In genomic region chr7:6438427-6438826, GRCh38 we compare ENCODE assay signal across 12 cellular contexts. TPM values are rescaled to one million over a fixed set of nuclear protein-coding genes. Genes with fewer than 3 reads are reported as not detected.
DNase-seq lines count a peak whose midpoint lies in the region; ATAC-seq, FAIRE-seq and TF ChIP-seq lines count a peak whose summit lies in the region.
"Had no signal": no experiment of that assay in that cellular context is flagged by ENCODE, and none has a peak within 500 bp of the region (broad histone marks: within the 10 kb centered on the region; RNA-seq: fewer than 3 reads in every experiment).

No MANE protein-coding gene starts in this region.

- in situ Hi-C loops in K562 (cut with MboI): no loop called here
- in situ Hi-C loops in gastrocnemius medialis (cut with MboI; ENCODE audit: low sequenced_read_pairs in 4 of 4): loop anchor here in 1 of 4 donors (10.0 kb wide), 2 partner anchors 54 to 444 kb away; no protein-coding TSS in a partner anchor

- no TSS peak for BruUV-seq in K562 (replicated peaks; lab: Mats Ljungman, UMichigan)

- TF ChIP-seq RAD21 in K562 (CRISPR knock-in tag; conservative IDR thresholded peaks at IDR 0.05 in 1 of 2, IDR thresholded peaks at IDR 0.05 in 1 of 2): no peak

- H3K36me3 ChIP-seq in cardiac muscle cell: no peaks in the 10 kb centered on the region
- peaks cover 14% of the 10 kb centered on the region; the same call in 1 of the 2 replicates for H3K36me3 ChIP-seq in Loucy (ENCODE audit: insufficient read depth, low read length)
- H3K36me3 ChIP-seq in K562 (ENCODE audit: control insufficient read depth, insufficient read depth, low read length): peaks cover 40% of the 10 kb centered on the region; the same call in 2 of the 3 replicates
- peaks cover 0 to 9% of the 10 kb centered on the region in 2 donors for H3K36me3 ChIP-seq in gastrocnemius medialis

- no peaks in the 10 kb centered on the region for H3K9me2 ChIP-seq in Loucy (replicated peaks; ENCODE audit: low read depth, low read length)

- no peak for FAIRE-seq in K562 (lab: Jason Lieb, UNC)
- no peak for FAIRE-seq in GM12892 (lab: Jason Lieb, UNC)
- FAIRE-seq: colon had no signal

- H3F3A ChIP-seq in Loucy (ENCODE audit: low read depth): no peaks in the 10 kb centered on the region

- TF ChIP-seq EP300 in K562 (IDR thresholded peaks at IDR 0.05; ENCODE audit: low read length): no peak

- no peak overlapping the region for H3K4me3 ChIP-seq in cardiac muscle cell
- H3K4me3 ChIP-seq in Loucy (ENCODE audit: low read length, poor library complexity, severe bottlenecking): peak overlapping the region; percentile 23
- no peak overlapping the region for H3K4me3 ChIP-seq in K562
- peak overlapping the region in 1 of 4 donors; percentile 1 for H3K4me3 ChIP-seq in gastrocnemius medialis

- H3K9me1 ChIP-seq in K562 (ENCODE audit: control insufficient read depth, insufficient read depth, low read length): peaks cover 3% of the 10 kb centered on the region

- H4K20me1 ChIP-seq in Loucy (ENCODE audit: insufficient read depth, low read length, poor library complexity, severe bottlenecking) (peaks cover 9% of the 10 kb centered on the region), K562 (replicated peaks; ENCODE audit: control insufficient read depth, insufficient read depth, low read length) (peaks cover 4% of the 10 kb centered on the region; the same call in 1 of the 2 replicates)

- H3K27ac ChIP-seq in cardiac muscle cell (peak overlapping the region; percentile 51), K562 (ENCODE audit: extremely low read depth, low read depth, low read length) (no peak overlapping the region), gastrocnemius medialis (peak overlapping the region; percentile 83 to 86 (median 84))

- CTCF ChIA-PET in K562 (lab: Yijun Ruan, JAX; ENCODE audit: low intra/inter-chr PET ratio): no interaction called here

- H3K9ac ChIP-seq in Loucy (ENCODE audit: low read depth, low read length, poor library complexity, severe bottlenecking) (peak overlapping the region; percentile 8), K562 (ENCODE audit: insufficient read depth in 1 of 2, low read depth in 2 of 2, low read length in 2 of 2) (no peak overlapping the region)

- H3K9me3 ChIP-seq in cardiac muscle cell (ENCODE audit: low read depth) (no peaks in the 10 kb centered on the region), Loucy (ENCODE audit: insufficient read depth, low read depth, low read length) (no peaks in the 10 kb centered on the region), K562 (replicated peaks; ENCODE audit: control insufficient read depth, insufficient read depth, low read depth, low read length) (no peaks in the 10 kb centered on the region), gastrocnemius medialis (no peaks in the 10 kb centered on the region)

- H3K4me1 ChIP-seq in cardiac muscle cell (ENCODE audit: low read depth) (peaks cover 9% of the 10 kb centered on the region), Loucy (ENCODE audit: insufficient read depth, low read length, poor library complexity, severe bottlenecking) (peaks cover 18% of the 10 kb centered on the region), K562 (replicated peaks in 1 of 2; ENCODE audit: control insufficient read depth in 2 of 2, insufficient read depth in 2 of 2, low read length in 2 of 2) (peaks cover 3 to 5% of the 10 kb centered on the region in 2 experiments; a peak in 2 of 5 replicates), gastrocnemius medialis (peaks cover 56 to 61% of the 10 kb centered on the region in 2 donors)

- no peak for TF ChIP-seq CTCF in cardiac muscle cell (IDR thresholded peaks at IDR 0.05; ENCODE audit: low read depth, low read length)
- no peak for TF ChIP-seq CTCF in Loucy (conservative IDR thresholded peaks at IDR 0.05; ENCODE audit: low read length)
- no peak for TF ChIP-seq CTCF in K562 (IDR thresholded peaks at IDR 0.05 in 2 of 3, conservative IDR thresholded peaks at IDR 0.05 in 1 of 3; ENCODE audit: insufficient read depth in 2 of 3, low read depth in 1 of 3, low read length in 3 of 3)
- TF ChIP-seq CTCF in gastrocnemius medialis (IDR thresholded peaks at IDR 0.05 in 4 of 5, conservative IDR thresholded peaks at IDR 0.05 in 1 of 5): no peak

- 85% methylated on average over 2 of the region's 2 CpGs for WGBS in K562 (ENCODE audit: insufficient coverage, low coverage, missing lambda C conversion rate)

- no peak overlapping the region for H2AFZ ChIP-seq in Loucy (ENCODE audit: low read length)
- no peak overlapping the region for H2AFZ ChIP-seq in K562 (ENCODE audit: low read depth, low read length)

- POLR2A ChIA-PET in K562 (lab: Yijun Ruan, JAX): interaction anchor here (0.5 kb wide), 1 partner anchor 1530 kb away, joined by 4 read pairs; no protein-coding TSS in a partner anchor

- H3K27me3 ChIP-seq in cardiac muscle cell (no peaks in the 10 kb centered on the region), Loucy (ENCODE audit: insufficient read depth, low read length, poor library complexity, severe bottlenecking) (no peaks in the 10 kb centered on the region), K562 (ENCODE audit: control insufficient read depth in 2 of 2, insufficient read depth in 2 of 2, low read length in 2 of 2) (no peaks in the 10 kb centered on the region), gastrocnemius medialis (no peaks in the 10 kb centered on the region)

- peaks cover 51% of the 10 kb centered on the region; the same call in 1 of the 2 replicates for H3K79me2 ChIP-seq in Loucy (ENCODE audit: insufficient read depth, low read length)
- H3K79me2 ChIP-seq in K562 (ENCODE audit: control insufficient read depth, insufficient read depth, low read length): peaks cover 30% of the 10 kb centered on the region

- H3K4me2 ChIP-seq in Loucy (ENCODE audit: low read depth, low read length, poor library complexity, severe bottlenecking) (peak overlapping the region; percentile 73), K562 (ENCODE audit: insufficient read depth, low read length) (no peak overlapping the region)

- no peak for TF ChIP-seq POLR2A in K562 (conservative IDR thresholded peaks at IDR 0.05)
- TF ChIP-seq POLR2A in gastrocnemius medialis (IDR thresholded peaks at IDR 0.05): no peak
- TF ChIP-seq POLR2A in GM12892 (IDR thresholded peaks at IDR 0.05; ENCODE audit: low read depth, low read length): no peak

- no peak for DNase-seq in cardiac muscle cell (ENCODE audit: low read depth in 1 of 2, low spot score in 1 of 2)
- no peak for DNase-seq in left cardiac atrium
- DNase-seq in K562 (ENCODE audit: extremely low read depth in 1 of 4, low spot score in 3 of 4): no peak
- peak in 1 of 2 donors; percentile 46 for DNase-seq in gastrocnemius medialis
- no peak for DNase-seq in GM12892 (ENCODE audit: insufficient read length)
- DNase-seq in hypothalamus (lab: John Stamatoyannopoulos, UW): no peak
- DNase-seq: activated effector memory CD4-positive, alpha-beta T cell treated with anti-CD3 and anti-CD28 coated beads, Interleukin-2, amount 50 U/mL, for 16 hours; stimulated activated CD4-positive, alpha-beta T cell treated with anti-CD3 and anti-CD28 coated beads, Interleukin-1b, Interleukin-23, amount 100 ng/mL, for 48 hours; stimulated activated naive CD4-positive, alpha-beta T cell treated with Interleukin-2 at 50 U/mL for 16 hours had no signal

- no peak for ATAC-seq in left cardiac atrium
- no peak for ATAC-seq in K562
- peak; percentile 75 to 76 for ATAC-seq in gastrocnemius medialis
- no peak for ATAC-seq in HG02763 (IDR thresholded peaks at IDR 0.05; ENCODE audit: unreplicated experiment)

- intact Hi-C loops in left cardiac atrium (cut with DNase I) (loop anchor here in 1 of 2 donors (10.0 kb wide), 2 partner anchors 444 to 584 kb away; no protein-coding TSS in a partner anchor), K562 (cut with micrococcal nuclease) (loop anchor here (10.0 kb wide), 2 partner anchors 444 to 584 kb away; no protein-coding TSS in a partner anchor), gastrocnemius medialis (cut with DNase I; ENCODE audit: low total_unique reads) (no loop called here)

RNA-seq across cellular contexts. Expression of gene DAGLB, which starts 9.3 kb away (rescaled TPM):
- total RNA-seq in cardiac muscle cell (20.9 and 22.3 TPM in 2 replicates), left cardiac atrium (10 to 100 TPM in 1 of 2 donors, 1 to 10 TPM in 1; 8.6 to 11.9 TPM), K562 (2014; rRNA removed) (9.4 and 11.3 TPM in 2 replicates), K562 (2014; rRNA removed; fragmentation: Illumina TruSeq; extraction: Trizol) (4.1 and 5.8 TPM in 2 replicates), K562 (2015; rRNA removed; fragmentation: Illumina TruSeq; extraction: Trizol) (9.4 and 9.7 TPM in 2 replicates), K562 (2021) (16.3 and 16.4 TPM in 2 replicates), gastrocnemius medialis (10 to 100 TPM; 11.7 to 24.0 (median 16.1) TPM)
- polyA plus RNA-seq in cardiac muscle cell (18.9 and 27.0 TPM in 2 replicates), K562 (2011; rRNA removed) (12.0 and 15.8 TPM in 2 replicates), K562 (2014; fragmentation: Illumina TruSeq; extraction: Trizol) (7.8 and 8.9 TPM in 2 replicates), K562 (2014; fragmentation: Nextera tagmentation; extraction: Ambion mirVana) (1 to 10 TPM in 1 of 2 experiments, under 1 TPM in 1; 0.92 to 1.0 TPM), K562 (2014; rRNA removed) (9.3 and 9.5 TPM in 2 replicates)
- total RNA-seq in K562 (2011; cell fraction: chromatin; rRNA removed; ENCODE audit: low replicate concordance): 63.0 and 140 TPM in 2 replicates
- 64.6 and 66.9 TPM in 2 replicates for total RNA-seq in K562 (2011; cell fraction: nucleolus; rRNA removed)
- total RNA-seq in K562 (2011; cell fraction: nucleoplasm; rRNA removed): 67.4 and 68.4 TPM in 2 replicates
- 15.1 and 17.4 TPM in 2 replicates for polyA plus RNA-seq in K562 (2011; cell fraction: cytosol; rRNA removed)
- polyA plus RNA-seq in K562 (2011; cell fraction: nucleus; rRNA removed): 31.9 and 32.2 TPM in 2 replicates
- polyA plus RNA-seq in K562 (2012): 7.4 and 10.0 TPM in 2 replicates
- 30.5 and 33.7 TPM in 2 replicates for polyA minus RNA-seq in K562 (2011; rRNA and poly(A)+ RNA removed)
- polyA minus RNA-seq in K562 (2011; cell fraction: cytosol; rRNA and poly(A)+ RNA removed): 20.4 and 27.9 TPM in 2 replicates
- polyA minus RNA-seq in K562 (2011; cell fraction: nucleus; rRNA and poly(A)+ RNA removed): 20.7 and 23.4 TPM in 2 replicates
- 6.0 TPM for polyA plus RNA-seq in GM12892 (2012; ENCODE audit: missing spikeins)

RNA-seq across cellular contexts. Expression of gene KDELR2, which starts 45.5 kb away (rescaled TPM):
- 46.9 and 60.4 TPM in 2 replicates for total RNA-seq in cardiac muscle cell
- polyA plus RNA-seq in cardiac muscle cell: 130 and 160 TPM in 2 replicates
- total RNA-seq in left cardiac atrium: 100 to 1,000 TPM in 1 of 2 donors, 10 to 100 TPM in 1; 90.8 to 122 TPM
- total RNA-seq in K562 (2011; cell fraction: chromatin; rRNA removed; ENCODE audit: low replicate concordance): 94.9 and 147 TPM in 2 replicates
- 95.4 and 110 TPM in 2 replicates for total RNA-seq in K562 (2011; cell fraction: nucleolus; rRNA removed)
- 163 and 235 TPM in 2 replicates for total RNA-seq in K562 (2011; cell fraction: nucleoplasm; rRNA removed)
- 40.5 and 58.3 TPM in 2 replicates for total RNA-seq in K562 (2014; rRNA removed)
- 80.3 and 80.4 TPM in 2 replicates for total RNA-seq in K562 (2014; rRNA removed; fragmentation: Illumina TruSeq; extraction: Trizol)
- total RNA-seq in K562 (2015; rRNA removed; fragmentation: Illumina TruSeq; extraction: Trizol): 61.2 and 67.6 TPM in 2 replicates
- 111 and 113 TPM in 2 replicates for total RNA-seq in K562 (2021)
- 121 and 166 TPM in 2 replicates for polyA plus RNA-seq in K562 (2011; rRNA removed)
- 75.6 and 141 TPM in 2 replicates for polyA plus RNA-seq in K562 (2011; cell fraction: cytosol; rRNA removed)
- 37.8 and 76.5 TPM in 2 replicates for polyA plus RNA-seq in K562 (2011; cell fraction: nucleus; rRNA removed)
- 65.3 and 95.8 TPM in 2 replicates for polyA plus RNA-seq in K562 (2012)
- polyA plus RNA-seq in K562 (2014; fragmentation: Illumina TruSeq; extraction: Trizol): 69.8 and 75.3 TPM in 2 replicates
- polyA plus RNA-seq in K562 (2014; fragmentation: Nextera tagmentation; extraction: Ambion mirVana): 10 to 100 TPM; 27.4 to 27.9 TPM
- polyA plus RNA-seq in K562 (2014; rRNA removed): 51.3 and 67.0 TPM in 2 replicates
- 88.6 and 117 TPM in 2 replicates for polyA minus RNA-seq in K562 (2011; rRNA and poly(A)+ RNA removed)
- 54.8 and 56.9 TPM in 2 replicates for polyA minus RNA-seq in K562 (2011; cell fraction: cytosol; rRNA and poly(A)+ RNA removed)
- 15.2 and 34.5 TPM in 2 replicates for polyA minus RNA-seq in K562 (2011; cell fraction: nucleus; rRNA and poly(A)+ RNA removed)
- 10 to 100 TPM; 27.5 to 34.2 (median 31.8) TPM for total RNA-seq in gastrocnemius medialis
- polyA plus RNA-seq in GM12892 (2012; ENCODE audit: missing spikeins): 34.8 TPM

Comparison
In these comparisons a context has a peak if more than half of its experiments do, and no peak if none do; other contexts are left out.
1. ATAC-seq: peak in gastrocnemius medialis (2 of 2); none in left cardiac atrium (0 of 2), K562 (single experiment) and HG02763 (single experiment).